In genomic region chr6:55782275-55782674, GRCh38 we compare ENCODE assay signal across 20 cellular contexts.
"Had no signal": no experiment of that assay in that cellular context is flagged by ENCODE, and none has a peak within 500 bp of the region (broad histone marks: within the 10 kb centered on the region; RNA-seq: fewer than 3 reads in every experiment).

No MANE protein-coding gene starts in this region.

- H3K4me3 Mint-ChIP-seq: mesothelial cell of epicardium; natural killer cell; stimulated activated naive B cell treated with anti-CD40 and anti-IgM and Interleukin-4, amounts not matched to agents 10 μg/mL and 1 μg/mL and 100 μg/mL, for 72 hours; stimulated activated naive CD8-positive, alpha-beta T cell treated with anti-CD3 and anti-CD28 coated beads, Interleukin-15, amount 100 ng/mL, for 72 hours had no signal

- H3K4me1 ChIP-seq: colonic mucosa, parathyroid adenoma, prostate gland, spleen, transverse colon had no signal

- ATAC-seq: left lobe of liver; natural killer cell; sciatic nerve; stimulated activated naive B cell treated with anti-CD40 and anti-IgM and Interleukin-4, amounts not matched to agents 10 μg/mL and 1 μg/mL and 100 μg/mL, for 72 hours; stimulated activated naive CD8-positive, alpha-beta T cell treated with anti-CD3 and anti-CD28 coated beads, Interleukin-15, amount 100 ng/mL, for 72 hours had no signal

- H3K9me3 Mint-ChIP-seq: mesothelial cell of epicardium; stimulated activated naive CD8-positive, alpha-beta T cell treated with anti-CD3 and anti-CD28 coated beads, Interleukin-15, amount 100 ng/mL, for 72 hours had no signal

- H3K27ac Mint-ChIP-seq: mesothelial cell of epicardium; natural killer cell; stimulated activated naive B cell treated with anti-CD40 and anti-IgM and Interleukin-4, amounts not matched to agents 10 μg/mL and 1 μg/mL and 100 μg/mL, for 72 hours; stimulated activated naive CD8-positive, alpha-beta T cell treated with anti-CD3 and anti-CD28 coated beads, Interleukin-15, amount 100 ng/mL, for 72 hours had no signal

- H3K27ac ChIP-seq: colonic mucosa, hepatocyte, parathyroid adenoma, prostate gland, spleen, thoracic aorta, transverse colon had no signal

- H3K27me3 ChIP-seq: colonic mucosa, hepatocyte, spleen, transverse colon had no signal

- H3K4me1 Mint-ChIP-seq: natural killer cell; stimulated activated naive B cell treated with anti-CD40 and anti-IgM and Interleukin-4, amounts not matched to agents 10 μg/mL and 1 μg/mL and 100 μg/mL, for 72 hours; stimulated activated naive CD8-positive, alpha-beta T cell treated with anti-CD3 and anti-CD28 coated beads, Interleukin-15, amount 100 ng/mL, for 72 hours had no signal

- H3K9me3 ChIP-seq: colonic mucosa, prostate gland, thoracic aorta, transverse colon had no signal

- H3K27me3 Mint-ChIP-seq: stimulated activated naive B cell treated with anti-CD40 and anti-IgM and Interleukin-4, amounts not matched to agents 10 μg/mL and 1 μg/mL and 100 μg/mL, for 72 hours; stimulated activated naive CD8-positive, alpha-beta T cell treated with anti-CD3 and anti-CD28 coated beads, Interleukin-15, amount 100 ng/mL, for 72 hours had no signal

- H3K36me3 ChIP-seq: colonic mucosa, prostate gland, spleen, thoracic aorta, transverse colon had no signal

- DNase-seq: colonic mucosa; dermis blood vessel endothelial cell; foreskin melanocyte; head of caudate nucleus; islet precursor cell; natural killer cell; spleen; stimulated activated CD4-positive, alpha-beta T cell treated with anti-CD3 and anti-CD28 coated beads, Interleukin-15, amount 100 ng/mL, for 24 hours; stimulated activated CD4-positive, alpha-beta T cell treated with anti-CD3 and anti-CD28 coated beads, Interleukin-1b, Interleukin-23, amount 100 ng/mL, for 48 hours; stimulated activated CD4-positive, alpha-beta T cell treated with anti-CD3 and anti-CD28 coated beads, Interleukin-4, amount 100 ng/mL, for 24 hours; stimulated activated naive B cell treated with anti-CD40 and anti-IgM and Interleukin-4, amounts not matched to agents 10 μg/mL and 1 μg/mL and 100 μg/mL, for 72 hours; stimulated activated naive CD8-positive, alpha-beta T cell treated with anti-CD3 and anti-CD28 coated beads, Interleukin-15, amount 100 ng/mL, for 72 hours; transverse colon had no signal

- H3K4me3 ChIP-seq: colonic mucosa, hepatocyte, prostate gland, spleen, thoracic aorta, transverse colon had no signal

- H3K36me3 Mint-ChIP-seq: mesothelial cell of epicardium; stimulated activated naive B cell treated with anti-CD40 and anti-IgM and Interleukin-4, amounts not matched to agents 10 μg/mL and 1 μg/mL and 100 μg/mL, for 72 hours had no signal
